31 cellular contexts compared by ENCODE assay signal in the genomic region with DNA sequence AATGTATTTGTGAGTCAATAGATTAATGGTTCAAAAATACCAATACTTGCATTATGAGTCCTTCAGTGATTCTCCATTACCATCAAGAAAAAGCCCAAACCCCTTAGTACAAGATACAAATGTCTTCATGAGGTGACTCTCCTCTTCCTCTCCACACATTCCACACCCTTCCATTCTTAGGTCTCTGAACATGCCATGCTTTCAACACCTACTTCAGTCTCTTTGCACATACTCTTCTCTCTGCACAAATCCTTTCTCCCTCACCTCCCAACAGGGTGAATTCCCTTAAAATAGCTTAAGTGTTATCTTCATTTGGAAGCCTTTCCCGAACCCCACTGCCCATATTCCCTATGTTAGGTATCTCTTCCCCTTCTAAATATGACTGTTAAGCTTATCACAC.
"Had no signal": no experiment of that assay in that cellular context is flagged by ENCODE, and none has a peak within 500 bp of the region (broad histone marks: within the 10 kb centered on the region; RNA-seq: fewer than 3 reads in every experiment).

No MANE protein-coding gene starts in this region.

- ATAC-seq: activated CD8-positive, alpha-beta T cell treated with anti-CD3 and anti-CD28 coated beads for 36 hours; activated naive CD4-positive, alpha-beta T cell treated with anti-CD3 and anti-CD28 coated beads, Interleukin-2, amount 50 U/mL, for 72 hours; activated T-cell treated with anti-CD3 and anti-CD28 coated beads, Interleukin-2, amount 50 U/mL, for 4 hours; activated T-cell treated with anti-CD3 and anti-CD28 coated beads, Interleukin-2, amount 50 U/mL, for 72 hours; activated T-helper 17 cell treated with anti-CD3 and anti-CD28 coated beads, Interleukin-2, amount 50 U/mL, for 72 hours; body of pancreas had no signal

- DNase-seq: activated B cell treated with CpG ODN at 0.5 μM for 24 hours; activated CD4-positive, alpha-beta memory T cell treated with anti-CD3 and anti-CD28 coated beads for 36 hours; activated CD4-positive, alpha-beta T cell treated with anti-CD3 and anti-CD28 coated beads for 4 hours; activated CD4-positive, alpha-beta T cell treated with anti-CD3 and anti-CD28 coated beads, Interleukin-2, amount 10 ng/mL, durations not matched to agents 24 days and 14 days; activated CD4-positive, alpha-beta T cell treated with anti-CD3 and anti-CD28 coated beads, Interleukin-2, amount 50 U/mL, for 1 hour; activated CD4-positive, alpha-beta T cell treated with anti-CD3 and anti-CD28 coated beads, Interleukin-2, amount 50 U/mL, for 4 hours; activated CD4-positive, CD25-positive, alpha-beta regulatory T cell treated with anti-CD3 and anti-CD28 coated beads, Interleukin-2, amount 50 U/mL, for 72 hours; activated CD8-positive, alpha-beta memory T cell treated with anti-CD3 and anti-CD28 coated beads, Interleukin-2, amount 50 U/mL, for 4 hours; activated CD8-positive, alpha-beta T cell treated with anti-CD3 and anti-CD28 coated beads for 36 hours; activated effector memory CD4-positive, alpha-beta T cell treated with anti-CD3 and anti-CD28 coated beads, Interleukin-2, amount 50 U/mL, for 16 hours; activated gamma-delta T cell treated with Interleukin-2 at 50 U/mL for 16 hours; activated naive CD4-positive, alpha-beta T cell; activated naive CD4-positive, alpha-beta T cell treated with anti-CD3 and anti-CD28 coated beads for 36 hours; activated naive CD4-positive, alpha-beta T cell treated with anti-CD3 and anti-CD28 coated beads, Interleukin-2, amount 50 U/mL, for 16 hours; activated naive CD8-positive, alpha-beta T cell treated with anti-CD3 and anti-CD28 coated beads for 36 hours; activated T-cell treated with anti-CD3 and anti-CD28 coated beads for 4 hours; activated T-cell treated with anti-CD3 and anti-CD28 coated beads, Interleukin-2, amount 50 U/mL, for 1 hour; activated T-cell treated with anti-CD3 and anti-CD28 coated beads, Interleukin-2, amount 50 U/mL, for 4 hours; activated T-cell treated with anti-CD3 and anti-CD28 coated beads, Interleukin-2, amount 50 U/mL, for 72 hours; adrenal gland; amniotic stem cell; aorta; body of pancreas; brain microvascular endothelial cell; central memory CD4-positive, alpha-beta T cell; SW 1271; T-helper 1 cell; T-helper 2 cell; T-helper 9 cell had no signal
